Comparison of ENCODE assay signal across 21 cellular contexts in genomic region chr3:134328846-134329245, GRCh38. TPM values are rescaled to one million over a fixed set of nuclear protein-coding genes. Genes with fewer than 3 reads are reported as not detected.
DNase-seq lines count a peak whose midpoint lies in the region; ATAC-seq and TF ChIP-seq lines count a peak whose summit lies in the region.
"Had no signal": no experiment of that assay in that cellular context is flagged by ENCODE, and none has a peak within 500 bp of the region (broad histone marks: within the 10 kb centered on the region; RNA-seq: fewer than 3 reads in every experiment).

No MANE protein-coding gene starts in this region.

- TF ChIP-seq POLR2A in HCT116 (IDR thresholded peaks at IDR 0.05; ENCODE audit: borderline replicate concordance, extremely low read depth, insufficient read depth, insufficient read length) (no peak), tibial nerve (IDR thresholded peaks at IDR 0.05) (no peak), adrenal gland (IDR thresholded peaks at IDR 0.05) (no peak)

- H3K79me2 ChIP-seq in HCT116 (ENCODE audit: insufficient read depth, low read length), result no peaks in the 10 kb centered on the region
- H3K79me2 ChIP-seq in Karpas-422 (ENCODE audit: low read length), result no peaks in the 10 kb centered on the region

- H3K36me3 ChIP-seq in HCT116 (ENCODE audit: control insufficient read depth in 1 of 2, insufficient read depth in 2 of 2, low read length in 2 of 2) (no peaks in the 10 kb centered on the region), adipocyte (ENCODE audit: control insufficient read depth, insufficient read depth, low read length, severe bottlenecking) (no peaks in the 10 kb centered on the region), tibial nerve (no peaks in the 10 kb centered on the region), adrenal gland (replicated peaks in 1 of 2) (no peaks in the 10 kb centered on the region), Karpas-422 (ENCODE audit: insufficient read depth, low read length) (no peaks in the 10 kb centered on the region)
- H3K36me3 ChIP-seq: ovary, suprapubic skin had no signal

- CTCF ChIA-PET in HCT116 (lab: Charles Lee), result no interaction called here

- TF ChIP-seq EP300 in tibial nerve (IDR thresholded peaks at IDR 0.05), result no peak

- H2AFZ ChIP-seq in HCT116 (ENCODE audit: low read depth, low read length, poor library complexity, severe bottlenecking), result no peak overlapping the region
- H2AFZ ChIP-seq in Karpas-422 (ENCODE audit: low read length), result no peak overlapping the region

- WGBS in tibial nerve, 2 donors, result 85 to 93% methylated on average over 1 of the region's 1 CpG
- 76 to 89% (median 80%) methylated on average over 1 of the region's 1 CpG for WGBS in adrenal gland, 4 donors

- POLR2A ChIA-PET in HCT116 (lab: Charles Lee), result no interaction called here

- H3K27me3 ChIP-seq in HCT116 (ENCODE audit: insufficient read depth, low read length) (no peaks in the 10 kb centered on the region), adipocyte (replicated peaks; ENCODE audit: control insufficient read depth, insufficient read depth, low read length) (no peaks in the 10 kb centered on the region), tibial nerve (no peaks in the 10 kb centered on the region), adrenal gland (no peaks in the 10 kb centered on the region), Karpas-422 (ENCODE audit: low read length) (no peaks in the 10 kb centered on the region)
- H3K27me3 ChIP-seq: ovary, suprapubic skin had no signal

- TF ChIP-seq CTCF in HCT116 (IDR thresholded peaks at IDR 0.05 in 2 of 3, conservative IDR thresholded peaks at IDR 0.05 in 1 of 3; ENCODE audit: borderline replicate concordance in 1 of 3, insufficient read depth in 1 of 3, low read depth in 2 of 3, low read length in 2 of 3) (no peak), tibial nerve (IDR thresholded peaks at IDR 0.05) (no peak), adrenal gland (IDR thresholded peaks at IDR 0.05) (no peak)

- H3K4me2 ChIP-seq in HCT116 (ENCODE audit: low read length) (peak overlapping the region; percentile 83), Karpas-422 (ENCODE audit: low read depth, low read length, poor library complexity, severe bottlenecking) (no peak overlapping the region)

- H3K4me3 ChIP-seq in HCT116 (replicated peaks in 1 of 2; ENCODE audit: low read depth in 1 of 2, low read length in 2 of 2) (no peak overlapping the region), adipocyte (ENCODE audit: low read length) (no peak overlapping the region), tibial nerve (no peak overlapping the region), adrenal gland (no peak overlapping the region), Karpas-422 (ENCODE audit: low read length) (no peak overlapping the region)
- H3K4me3 ChIP-seq: ovary, suprapubic skin had no signal

- peak overlapping the region; percentile 58; the same call in 1 of the 2 replicates for H3K9ac ChIP-seq in HCT116 (ENCODE audit: low read length)
- peak overlapping the region; percentile 86 for H3K9ac ChIP-seq in adipocyte (ENCODE audit: low read length)
- no peak overlapping the region for H3K9ac ChIP-seq in Karpas-422 (ENCODE audit: low read length)

- H3K9me2 ChIP-seq in HCT116 (ENCODE audit: insufficient read depth), result no peaks in the 10 kb centered on the region
- no peaks in the 10 kb centered on the region for H3K9me2 ChIP-seq in Karpas-422 (replicated peaks; ENCODE audit: insufficient read depth, low read length)

- DNase-seq in HCT116 (ENCODE audit: low read depth, low spot score) (no peak), adipocyte (ENCODE audit: low read depth) (no peak), islet precursor cell (peak; percentile 58), tibial nerve (ENCODE audit: low spot score in 2 of 2) (no peak), AML-193 (lab: John Stamatoyannopoulos, UW) (no peak), adrenal gland (no peak), Karpas-422 (no peak)
- DNase-seq: activated naive CD8-positive, alpha-beta T cell treated with anti-CD3 and anti-CD28 coated beads, Interleukin-2, amount 50 U/mL, for 24 hours; central memory CD4-positive, alpha-beta T cell; effector CD4-positive, alpha-beta T cell; hippocampal formation; NCI-H1436; ovary; small intestine; stimulated activated CD4-positive, alpha-beta T cell treated with anti-CD3 and anti-CD28 coated beads, Interleukin-4, amount 100 ng/mL, for 4 hours; stimulated activated CD8-positive, alpha-beta memory T cell treated with anti-CD3 and anti-CD28 coated beads, Interleukin-4, amount 100 ng/mL, for 48 hours; T-cell had no signal

- H3K4me1 ChIP-seq in HCT116 (ENCODE audit: control insufficient read depth in 1 of 2, insufficient read depth in 2 of 2, low read length in 2 of 2), result peaks cover 54 to 86% of the 10 kb centered on the region in 2 experiments
- H3K4me1 ChIP-seq in adipocyte (ENCODE audit: control insufficient read depth, insufficient read depth, low read length), result peaks cover 91% of the 10 kb centered on the region
- H3K4me1 ChIP-seq in tibial nerve, result peaks cover 0 to 85% (median 63%) of the 10 kb centered on the region in 4 donors
- peaks cover 0 to 21% of the 10 kb centered on the region in 2 donors for H3K4me1 ChIP-seq in adrenal gland (replicated peaks in 1 of 2)
- no peaks in the 10 kb centered on the region for H3K4me1 ChIP-seq in Karpas-422 (ENCODE audit: low read length)

- RAD21 ChIA-PET in HCT116 (lab: Charles Lee; ENCODE audit: low non-redundant PET in 1 of 2, low total read pairs in 2 of 2, uncharacterized antibody in 2 of 2, unreplicated experiment in 2 of 2), result no interaction called here

- H3K9me3 ChIP-seq in HCT116 (ENCODE audit: control insufficient read depth in 1 of 2, insufficient read depth in 1 of 2, low read depth in 1 of 2, low read length in 2 of 2) (no peaks in the 10 kb centered on the region), adipocyte (ENCODE audit: control insufficient read depth, low read length) (no peaks in the 10 kb centered on the region), tibial nerve (no peaks in the 10 kb centered on the region), adrenal gland (replicated peaks in 1 of 3) (no peaks in the 10 kb centered on the region), Karpas-422 (ENCODE audit: low read length) (no peaks in the 10 kb centered on the region)
- H3K9me3 ChIP-seq: ovary, suprapubic skin had no signal

- no TSS peak for BruUV-seq in HCT116 (replicated peaks; lab: Mats Ljungman, UMichigan)

- peak overlapping the region; percentile 45; the same call in 1 of the 2 replicates for H3K27ac ChIP-seq in HCT116 (ENCODE audit: low read depth, low read length)
- peak overlapping the region; percentile 17 to 74 (median 34) for H3K27ac ChIP-seq in tibial nerve
- no peak overlapping the region for H3K27ac ChIP-seq in adrenal gland
- H3K27ac ChIP-seq in Karpas-422 (ENCODE audit: low read length), result no peak overlapping the region
- H3K27ac ChIP-seq: ovary had no signal

- H4K20me1 ChIP-seq in HCT116 (ENCODE audit: insufficient read depth) (no peaks in the 10 kb centered on the region), Karpas-422 (ENCODE audit: insufficient read depth, low read depth, low read length) (no peaks in the 10 kb centered on the region)

- intact Hi-C loops in HCT116 (cut with micrococcal nuclease), result no loop called here
- intact Hi-C loops in adrenal gland (cut with DNase I), result no loop called here

- no peak for TF ChIP-seq RAD21 in HCT116 (IDR thresholded peaks at IDR 0.05; ENCODE audit: low read depth)

- no peak for ATAC-seq in HCT116
- ATAC-seq in activated CD4-positive, CD25-positive, alpha-beta regulatory T cell treated with anti-CD3 and anti-CD28 coated beads, Interleukin-2, amount 50 U/mL, for 24 hours, result no peak
- ATAC-seq: activated naive CD8-positive, alpha-beta T cell treated with anti-CD3 and anti-CD28 coated beads, Interleukin-2, amount 50 U/mL, for 24 hours; T-cell; WTC11 had no signal

TF ChIP-seq in HCT116, 20 proteins besides CTCF, POLR2A, EP300 and RAD21:
- no peak for TF ChIP-seq ELF1 (IDR thresholded peaks at IDR 0.05; ENCODE audit: borderline replicate concordance, low read depth)
- TF ChIP-seq ZFX (IDR thresholded peaks at IDR 0.05), result no peak

RNA-seq across cellular contexts. Expression of gene AMOTL2, which starts 45.4 kb away (rescaled TPM):
- total RNA-seq in HCT116 (2021; ENCODE audit: unreplicated experiment), result 54.0 TPM
- polyA plus RNA-seq in HCT116 (2012), result 17.8 and 19.7 TPM in 2 replicates
- total RNA-seq in tibial nerve, result 100 to 1,000 TPM; 216 to 337 (median 255) TPM
- total RNA-seq in adrenal gland, result 10 to 100 TPM; 15.9 to 63.0 (median 35.8) TPM
- polyA plus RNA-seq in adrenal gland, result 10 to 100 TPM in 2 of 3 donors, 1 to 10 TPM in 1; 9.5 to 15.4 (median 10.5) TPM
- not detected in 2 replicates for total RNA-seq in Karpas-422 (2014; rRNA removed; shearing (Covaris generic); ENCODE audit: low replicate concordance)
- total RNA-seq: activated T-helper 1 cell treated with anti-CD3 and anti-CD28 coated beads, Interleukin-12 subunit alpha, Interleukin-12 subunit beta, Interleukin-2, Interleukin-4 antibody, amounts not matched to agents 30 ng/mL and 10 ng/mL and 1 ng/mL, durations not matched to agents 14 hours and 24 hours and 36 hours had no signal

Comparison
In these comparisons a context has a peak if more than half of its experiments do, and no peak if none do; other contexts are left out.
1. H3K27ac ChIP-seq: peak in HCT116 (single experiment) and tibial nerve (4 of 4); none in adrenal gland (0 of 5) and Karpas-422 (single experiment).
2. RNA of gene AMOTL2, which starts 45.4 kb away (total RNA-seq): 216 to 337 TPM in tibial nerve, 54.0 TPM in HCT116 (single experiment) and 15.9 to 63.0 TPM in adrenal gland; not detected in Karpas-422; every median in the first group is over 10 times any median in the second.